In the genomic region with DNA sequence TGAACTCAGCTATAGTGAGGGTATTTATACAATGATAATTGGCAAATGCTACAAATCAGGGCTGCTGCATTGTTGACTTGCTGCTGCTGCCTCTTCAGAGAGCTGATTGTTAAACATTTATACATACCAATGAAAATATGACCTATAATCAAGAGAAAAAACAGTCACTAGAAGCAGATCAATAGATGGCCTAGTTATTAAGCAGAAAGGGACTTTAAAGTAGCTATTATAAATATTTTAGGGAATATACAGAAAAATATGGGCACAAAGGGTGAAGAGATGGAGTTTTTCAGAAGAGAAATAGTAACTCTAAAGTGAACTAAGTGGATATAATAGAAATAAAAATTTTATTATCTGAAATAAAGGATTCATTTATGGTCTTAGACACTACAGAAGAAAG, we compare ENCODE assay signal across 34 cellular contexts.
"Had no signal": no experiment of that assay in that cellular context is flagged by ENCODE, and none has a peak within 500 bp of the region (broad histone marks: within the 10 kb centered on the region; RNA-seq: fewer than 3 reads in every experiment).

No MANE protein-coding gene starts in this region.

- H3K4me2 ChIP-seq: KMS-11 had no signal

- DNase-seq: Karpas-422, Kasumi-1, MG63, MM.1S, MV-4-11, NCI-H1048, NCI-H1092, NCI-H1092 treated with DMSO at 0.1 percent for 48 hours, NCI-H1105, NCI-H1105 treated with DMSO at 0.1 percent for 48 hours, NCI-H1417, NCI-H1417 treated with DMSO at 0.1 percent for 48 hours, NCI-H1436, NCI-H1436 treated with DMSO at 0.1 percent for 48 hours, NCI-H146, NCI-H1694, NCI-H1694 treated with DMSO at 0.1 percent for 48 hours, NCI-H187, NCI-H187 treated with DMSO at 0.1 percent for 48 hours, NCI-H1930, NCI-H2029, NCI-H2029 treated with DMSO at 0.1 percent for 48 hours, NCI-H2081, NCI-H2081 treated with DMSO at 0.1 percent for 48 hours, NCI-H2107, NCI-H2171, NCI-H2171 treated with DMSO at 0.1 percent for 48 hours, NCI-H2227 treated with DMSO at 0.1 percent for 48 hours, NCI-H226, NCI-H345, NCI-H446 treated with DMSO at 0.1 percent for 48 hours, NCI-H510A, NCI-H510A treated with DMSO at 0.1 percent for 48 hours had no signal

- H3K36me3 ChIP-seq: MG63 had no signal

- H3K27me3 ChIP-seq: MG63 had no signal

- H3K4me3 ChIP-seq: MG63 had no signal

- H3K9ac ChIP-seq: KMS-11 had no signal

- H3K27ac ChIP-seq: KMS-11 had no signal
